Comparison of ENCODE assay signal across 15 cellular contexts in genomic region chr6:154458565-154459475, GRCh38. TPM values are rescaled to one million over a fixed set of nuclear protein-coding genes. Genes with fewer than 3 reads are reported as not detected.
DNase-seq lines count a peak whose midpoint lies in the region; ATAC-seq and TF ChIP-seq lines count a peak whose summit lies in the region.
"Had no signal": no experiment of that assay in that cellular context is flagged by ENCODE, and none has a peak within 500 bp of the region (broad histone marks: within the 10 kb centered on the region; RNA-seq: fewer than 3 reads in every experiment).

No MANE protein-coding gene starts in this region.

- ATAC-seq in SK-N-SH treated with all-trans-retinoic acid at 6 μM for 48 hours = peak; percentile 38
- ATAC-seq: HCT116 had no signal

- H3K4me1 Mint-ChIP-seq in glutamatergic neuron (ENCODE audit: low read depth, unreplicated experiment) = peaks cover 17% of the 10 kb centered on the region

- H3K27ac Mint-ChIP-seq in glutamatergic neuron (ENCODE audit: unreplicated experiment) = peak overlapping the region; percentile 28

- no peaks in the 10 kb centered on the region for H3K36me3 ChIP-seq in testis (ENCODE audit: low read depth, missing control alignments)
- H3K36me3 ChIP-seq: upper lobe of left lung had no signal

- no peaks in the 10 kb centered on the region for H3K9me3 Mint-ChIP-seq in glutamatergic neuron (ENCODE audit: unreplicated experiment)

- no peak overlapping the region for H3K4me3 ChIP-seq in testis
- H3K4me3 ChIP-seq: upper lobe of left lung had no signal

- TF ChIP-seq CTCF in glutamatergic neuron (IDR thresholded peaks at IDR 0.05; ENCODE audit: partially characterized antibody, unreplicated experiment) (no peak), testis (IDR thresholded peaks at IDR 0.05) (no peak)

- no peaks in the 10 kb centered on the region for H3K9me3 ChIP-seq in testis
- H3K9me3 ChIP-seq: upper lobe of left lung had no signal

- intact Hi-C loops in testis (cut with DNase I; ENCODE audit: low total_unique reads) (no loop called here), posterior vena cava (cut with DNase I) (no loop called here)

- H3K27me3 Mint-ChIP-seq in glutamatergic neuron (ENCODE audit: unreplicated experiment) = no peaks in the 10 kb centered on the region

- DNase-seq in NCI-H2107 treated with DMSO at 0.1 percent for 48 hours (lab: John Stamatoyannopoulos, UW; ENCODE audit: unreplicated experiment) (peak; percentile 11), NCI-H2107 (lab: John Stamatoyannopoulos, UW) (no peak), glutamatergic neuron (no peak), testis (no peak), HPDE6-E6E7 (ENCODE audit: extremely low spot score) (no peak), posterior vena cava (ENCODE audit: low spot score) (no peak)
- DNase-seq in activated CD4-positive, alpha-beta T cell treated with anti-CD3 and anti-CD28 coated beads for 4 hours = no peak
- DNase-seq: activated T-cell treated with anti-CD3 and anti-CD28 coated beads, Interleukin-2, amount 50 U/mL, for 1 hour; caudate nucleus; KBM-7; NCI-H2171 treated with DMSO at 0.1 percent for 48 hours; RPMI8226; upper lobe of left lung had no signal

- no peaks in the 10 kb centered on the region for H3K27me3 ChIP-seq in testis
- H3K27me3 ChIP-seq: upper lobe of left lung had no signal

- H3K27ac ChIP-seq in testis = peak overlapping the region; percentile 61 to 64
- H3K27ac ChIP-seq: upper lobe of left lung had no signal

- no peak for TF ChIP-seq POLR2A in testis (IDR thresholded peaks at IDR 0.05)

- 38 to 42% methylated on average over 8 of the region's 8 CpGs for WGBS in testis, 2 donors

- H3K4me3 Mint-ChIP-seq in glutamatergic neuron (ENCODE audit: unreplicated experiment) = peak overlapping the region; percentile 6

- H3K36me3 Mint-ChIP-seq in glutamatergic neuron (ENCODE audit: unreplicated experiment) = no peaks in the 10 kb centered on the region

- peaks cover 29% of the 10 kb centered on the region for H3K4me1 ChIP-seq in testis

TF ChIP-seq in SK-N-SH treated with all-trans-retinoic acid at 6 μM for 48 hours, 23 proteins besides CTCF, POLR2A, EP300 and RAD21 (continues in another document):
- TF ChIP-seq, protein P1, sequence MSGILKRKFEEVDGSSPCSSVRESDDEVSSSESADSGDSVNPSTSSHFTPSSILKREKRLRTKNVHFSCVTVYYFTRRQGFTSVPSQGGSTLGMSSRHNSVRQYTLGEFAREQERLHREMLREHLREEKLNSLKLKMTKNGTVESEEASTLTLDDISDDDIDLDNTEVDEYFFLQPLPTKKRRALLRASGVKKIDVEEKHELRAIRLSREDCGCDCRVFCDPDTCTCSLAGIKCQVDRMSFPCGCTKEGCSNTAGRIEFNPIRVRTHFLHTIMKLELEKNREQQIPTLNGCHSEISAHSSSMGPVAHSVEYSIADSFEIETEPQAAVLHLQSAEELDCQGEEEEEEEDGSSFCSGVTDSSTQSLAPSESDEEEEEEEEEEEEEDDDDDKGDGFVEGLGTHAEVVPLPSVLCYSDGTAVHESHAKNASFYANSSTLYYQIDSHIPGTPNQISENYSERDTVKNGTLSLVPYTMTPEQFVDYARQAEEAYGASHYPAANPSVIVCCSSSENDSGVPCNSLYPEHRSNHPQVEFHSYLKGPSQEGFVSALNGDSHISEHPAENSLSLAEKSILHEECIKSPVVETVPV (CRISPR knock-in tag; IDR thresholded peaks at IDR 0.05) = no peak
- TF ChIP-seq, protein P2, sequence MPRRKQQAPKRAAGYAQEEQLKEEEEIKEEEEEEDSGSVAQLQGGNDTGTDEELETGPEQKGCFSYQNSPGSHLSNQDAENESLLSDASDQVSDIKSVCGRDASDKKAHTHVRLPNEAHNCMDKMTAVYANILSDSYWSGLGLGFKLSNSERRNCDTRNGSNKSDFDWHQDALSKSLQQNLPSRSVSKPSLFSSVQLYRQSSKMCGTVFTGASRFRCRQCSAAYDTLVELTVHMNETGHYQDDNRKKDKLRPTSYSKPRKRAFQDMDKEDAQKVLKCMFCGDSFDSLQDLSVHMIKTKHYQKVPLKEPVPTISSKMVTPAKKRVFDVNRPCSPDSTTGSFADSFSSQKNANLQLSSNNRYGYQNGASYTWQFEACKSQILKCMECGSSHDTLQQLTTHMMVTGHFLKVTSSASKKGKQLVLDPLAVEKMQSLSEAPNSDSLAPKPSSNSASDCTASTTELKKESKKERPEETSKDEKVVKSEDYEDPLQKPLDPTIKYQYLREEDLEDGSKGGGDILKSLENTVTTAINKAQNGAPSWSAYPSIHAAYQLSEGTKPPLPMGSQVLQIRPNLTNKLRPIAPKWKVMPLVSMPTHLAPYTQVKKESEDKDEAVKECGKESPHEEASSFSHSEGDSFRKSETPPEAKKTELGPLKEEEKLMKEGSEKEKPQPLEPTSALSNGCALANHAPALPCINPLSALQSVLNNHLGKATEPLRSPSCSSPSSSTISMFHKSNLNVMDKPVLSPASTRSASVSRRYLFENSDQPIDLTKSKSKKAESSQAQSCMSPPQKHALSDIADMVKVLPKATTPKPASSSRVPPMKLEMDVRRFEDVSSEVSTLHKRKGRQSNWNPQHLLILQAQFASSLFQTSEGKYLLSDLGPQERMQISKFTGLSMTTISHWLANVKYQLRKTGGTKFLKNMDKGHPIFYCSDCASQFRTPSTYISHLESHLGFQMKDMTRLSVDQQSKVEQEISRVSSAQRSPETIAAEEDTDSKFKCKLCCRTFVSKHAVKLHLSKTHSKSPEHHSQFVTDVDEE (CRISPR knock-in tag; IDR thresholded peaks at IDR 0.05) = peak; percentile 24; the same call in 1 of the 2 replicates
- TF ChIP-seq, protein P3, sequence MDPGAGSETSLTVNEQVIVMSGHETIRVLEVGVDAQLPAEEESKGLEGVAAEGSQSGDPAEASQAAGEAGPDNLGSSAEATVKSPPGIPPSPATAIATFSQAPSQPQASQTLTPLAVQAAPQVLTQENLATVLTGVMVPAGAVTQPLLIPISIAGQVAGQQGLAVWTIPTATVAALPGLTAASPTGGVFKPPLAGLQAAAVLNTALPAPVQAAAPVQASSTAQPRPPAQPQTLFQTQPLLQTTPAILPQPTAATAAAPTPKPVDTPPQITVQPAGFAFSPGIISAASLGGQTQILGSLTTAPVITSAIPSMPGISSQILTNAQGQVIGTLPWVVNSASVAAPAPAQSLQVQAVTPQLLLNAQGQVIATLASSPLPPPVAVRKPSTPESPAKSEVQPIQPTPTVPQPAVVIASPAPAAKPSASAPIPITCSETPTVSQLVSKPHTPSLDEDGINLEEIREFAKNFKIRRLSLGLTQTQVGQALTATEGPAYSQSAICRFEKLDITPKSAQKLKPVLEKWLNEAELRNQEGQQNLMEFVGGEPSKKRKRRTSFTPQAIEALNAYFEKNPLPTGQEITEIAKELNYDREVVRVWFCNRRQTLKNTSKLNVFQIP (CRISPR knock-in tag; IDR thresholded peaks at IDR 0.05; ENCODE audit: borderline replicate concordance, low read depth) = no peak
- TF ChIP-seq ZC3H10 (CRISPR knock-in tag; IDR thresholded peaks at IDR 0.05) (no peak), GLIS3 (CRISPR knock-in tag; IDR thresholded peaks at IDR 0.05) (no peak), CSDC2 (CRISPR knock-in tag; IDR thresholded peaks at IDR 0.05) (no peak), ESRRG (CRISPR knock-in tag; IDR thresholded peaks at IDR 0.05) (no peak), ZNF8 (CRISPR knock-in tag; IDR thresholded peaks at IDR 0.05) (no peak), CREB5 (CRISPR knock-in tag; IDR thresholded peaks at IDR 0.05; ENCODE audit: low read depth) (0 out of 2 replicates have a peak, but pooled peaks have one; percentile 16), ZNF565 (CRISPR knock-in tag; conservative IDR thresholded peaks at IDR 0.05; ENCODE audit: low read depth) (no peak), BACH2 (CRISPR knock-in tag; IDR thresholded peaks at IDR 0.05; ENCODE audit: borderline replicate concordance) (no peak), ZNF70 (CRISPR knock-in tag; IDR thresholded peaks at IDR 0.05) (no peak), TOX (CRISPR knock-in tag; IDR thresholded peaks at IDR 0.05; ENCODE audit: borderline replicate concordance) (no peak), TCF4 (CRISPR knock-in tag; IDR thresholded peaks at IDR 0.05; ENCODE audit: borderline replicate concordance) (peak; percentile 58; the same call in 1 of the 2 replicates), RARB (CRISPR knock-in tag; IDR thresholded peaks at IDR 0.05) (no peak), ISL1 (CRISPR knock-in tag; IDR thresholded peaks at IDR 0.05) (peak; percentile 80), ARNTL (CRISPR knock-in tag; IDR thresholded peaks at IDR 0.05; ENCODE audit: borderline replicate concordance, low read depth) (no peak), ZFP30 (CRISPR knock-in tag; IDR thresholded peaks at IDR 0.05) (no peak), OSR1 (CRISPR knock-in tag; IDR thresholded peaks at IDR 0.05) (no peak)

RNA-seq across cellular contexts. Expression of gene CNKSR3, which starts 51.7 kb away (rescaled TPM):
- 2.0 TPM for total RNA-seq in glutamatergic neuron (ENCODE audit: unreplicated experiment)
- total RNA-seq in testis = 10 to 100 TPM; 26.0 to 28.7 TPM
- 26.0 TPM for polyA plus RNA-seq in testis (ENCODE audit: insufficient read depth, low read depth, low replicate concordance)
- 10 to 100 TPM; 13.0 to 14.3 TPM for total RNA-seq in posterior vena cava
